Comparison of ENCODE assay signal across 13 cellular contexts in the genomic region with DNA sequence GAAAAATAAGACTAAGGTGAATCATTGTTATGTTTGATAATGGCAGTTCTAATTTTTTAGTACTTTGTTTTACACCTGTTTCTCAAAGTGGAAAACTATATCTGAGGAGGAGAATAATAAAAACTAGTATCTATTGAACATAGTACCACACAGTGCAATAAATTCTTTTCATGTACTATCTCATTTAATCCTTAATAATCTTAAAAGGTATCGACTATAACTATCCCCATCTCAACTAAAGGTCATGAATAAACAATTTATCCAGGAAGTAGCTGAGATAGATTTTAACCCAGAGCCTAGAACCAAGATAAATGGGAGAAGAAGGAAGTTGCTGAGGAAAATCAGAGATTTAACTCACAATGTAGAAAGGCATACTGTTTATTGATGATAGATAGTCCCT. TPM values are rescaled to one million over a fixed set of nuclear protein-coding genes. Genes with fewer than 3 reads are reported as not detected.
A peak's percentile ranks its signal among the peaks of the same experiment; 100 is the strongest.
DNase-seq lines count a peak whose midpoint lies in the region; ATAC-seq, FAIRE-seq and TF ChIP-seq lines count a peak whose summit lies in the region.
"Had no signal": no experiment of that assay in that cellular context is flagged by ENCODE, and none has a peak within 500 bp of the region (broad histone marks: within the 10 kb centered on the region; RNA-seq: fewer than 3 reads in every experiment).

No MANE protein-coding gene starts in this region.

- no peak overlapping the region for H3K27ac ChIP-seq in kidney (ENCODE audit: low read depth in 2 of 2, low read length in 2 of 2)
- no peak overlapping the region for H3K27ac ChIP-seq in thymus (ENCODE audit: low read depth)

- H3K27me3 ChIP-seq in thymus (ENCODE audit: control insufficient read depth, insufficient read depth) = no peaks in the 10 kb centered on the region

- H3K36me3 Mint-ChIP-seq in activated T-cell treated with anti-CD3 and anti-CD28 coated beads, Interleukin-2, amount 50 U/mL, for 4 hours (ENCODE audit: insufficient read depth) = peaks cover 11% of the 10 kb centered on the region
- peaks cover 3% of the 10 kb centered on the region for H3K36me3 Mint-ChIP-seq in activated naive CD8-positive, alpha-beta T cell treated with anti-CD3 and anti-CD28 coated beads, Interleukin-2, amount 50 U/mL, for 24 hours (ENCODE audit: low read depth)

- H3K4me1 Mint-ChIP-seq in activated T-cell treated with anti-CD3 and anti-CD28 coated beads, Interleukin-2, amount 50 U/mL, for 4 hours (ENCODE audit: low read depth) = peaks cover 62% of the 10 kb centered on the region
- H3K4me1 Mint-ChIP-seq in activated naive CD8-positive, alpha-beta T cell treated with anti-CD3 and anti-CD28 coated beads, Interleukin-2, amount 50 U/mL, for 24 hours = peaks cover 66% of the 10 kb centered on the region

- WGBS in thymus = 95% methylated on average over 1 of the region's 1 CpG

- no peaks in the 10 kb centered on the region for H3K27me3 Mint-ChIP-seq in activated T-cell treated with anti-CD3 and anti-CD28 coated beads, Interleukin-2, amount 50 U/mL, for 4 hours (ENCODE audit: low read depth)
- no peaks in the 10 kb centered on the region for H3K27me3 Mint-ChIP-seq in activated naive CD8-positive, alpha-beta T cell treated with anti-CD3 and anti-CD28 coated beads, Interleukin-2, amount 50 U/mL, for 24 hours

- H3K4me3 Mint-ChIP-seq in activated T-cell treated with anti-CD3 and anti-CD28 coated beads, Interleukin-2, amount 50 U/mL, for 4 hours = peak overlapping the region; percentile 71
- peak overlapping the region; percentile 93 for H3K4me3 Mint-ChIP-seq in activated naive CD8-positive, alpha-beta T cell treated with anti-CD3 and anti-CD28 coated beads, Interleukin-2, amount 50 U/mL, for 24 hours

- peak; percentile 15 for FAIRE-seq in kidney (lab: Jason Lieb, UNC)

- H3K9me3 Mint-ChIP-seq in activated T-cell treated with anti-CD3 and anti-CD28 coated beads, Interleukin-2, amount 50 U/mL, for 4 hours = no peaks in the 10 kb centered on the region
- no peaks in the 10 kb centered on the region for H3K9me3 Mint-ChIP-seq in activated naive CD8-positive, alpha-beta T cell treated with anti-CD3 and anti-CD28 coated beads, Interleukin-2, amount 50 U/mL, for 24 hours

- no peak for TF ChIP-seq CTCF in kidney (IDR thresholded peaks at IDR 0.05; ENCODE audit: borderline replicate concordance, extremely low read depth, insufficient read depth)

- no peak for ATAC-seq in activated T-cell treated with anti-CD3 and anti-CD28 coated beads, Interleukin-2, amount 50 U/mL, for 4 hours
- ATAC-seq in activated naive CD8-positive, alpha-beta T cell treated with anti-CD3 and anti-CD28 coated beads, Interleukin-2, amount 50 U/mL, for 24 hours = no peak

- no peak overlapping the region for H3K9ac ChIP-seq in kidney (ENCODE audit: low read length in 2 of 2)

- H3K4me1 ChIP-seq in kidney (ENCODE audit: control insufficient read depth in 1 of 2, insufficient read depth in 1 of 2, low read depth in 1 of 2, low read length in 2 of 2) = peaks cover 12 to 25% of the 10 kb centered on the region in 2 donors
- peaks cover 11% of the 10 kb centered on the region for H3K4me1 ChIP-seq in thymus (ENCODE audit: control insufficient read depth, insufficient read depth, low read length)

- H3K27ac Mint-ChIP-seq in activated naive CD8-positive, alpha-beta T cell treated with anti-CD3 and anti-CD28 coated beads, Interleukin-2, amount 50 U/mL, for 24 hours = peak overlapping the region; percentile 68

- H3K4me3 ChIP-seq in kidney (ENCODE audit: low read length in 2 of 2) (peak overlapping the region; percentile 51 to 96), thymus (ENCODE audit: low read length) (peak overlapping the region; percentile 98)

- no peak for DNase-seq in activated T-cell treated with anti-CD3 and anti-CD28 coated beads, Interleukin-2, amount 50 U/mL, for 4 hours
- DNase-seq in activated T-cell treated with anti-CD3 and anti-CD28 coated beads for 4 hours (no peak), kidney (no peak), NCI-H187 (lab: John Stamatoyannopoulos, UW) (no peak), NCI-H2107 (lab: John Stamatoyannopoulos, UW) (no peak), NCI-H226 (no peak)
- no peak for DNase-seq in activated naive CD8-positive, alpha-beta T cell treated with anti-CD3 and anti-CD28 coated beads, Interleukin-2, amount 50 U/mL, for 24 hours
- DNase-seq: activated effector memory CD4-positive, alpha-beta T cell treated with anti-CD3 and anti-CD28 coated beads, Interleukin-2, amount 50 U/mL, for 16 hours; COR-L47; hypothalamus; stimulated activated CD4-positive, alpha-beta T cell treated with anti-CD3 and anti-CD28 coated beads, Interleukin-15, amount 100 ng/mL, for 24 hours had no signal

- H3K9me3 ChIP-seq in kidney (ENCODE audit: control insufficient read depth in 1 of 2, low read length in 2 of 2) = no peaks in the 10 kb centered on the region
- no peaks in the 10 kb centered on the region for H3K9me3 ChIP-seq in thymus (ENCODE audit: control insufficient read depth)

- intact Hi-C loops in kidney (cut with DNase I) = no loop called here

- H3K36me3 ChIP-seq in kidney (ENCODE audit: control insufficient read depth in 1 of 2, insufficient read depth in 2 of 2, low read length in 2 of 2) (no peaks in the 10 kb centered on the region), thymus (ENCODE audit: control insufficient read depth, insufficient read depth) (no peaks in the 10 kb centered on the region)

RNA-seq across cellular contexts. Expression of gene CHIC2, which starts 2.5 kb away (rescaled TPM):
- 10 to 100 TPM; 25.6 to 28.8 (median 27.7) TPM for total RNA-seq in activated T-cell treated with anti-CD3 and anti-CD28 coated beads, Interleukin-2, amount 50 U/mL, for 4 hours
- 26.6 TPM for total RNA-seq in kidney
- polyA plus RNA-seq in kidney (ENCODE audit: insufficient read depth, low read depth, low replicate concordance) (13.5 TPM), thymus (25.9 TPM)

RNA-seq across cellular contexts. Expression of gene GSX2, which starts 38.1 kb away (rescaled TPM):
- not detected for total RNA-seq in activated T-cell treated with anti-CD3 and anti-CD28 coated beads, Interleukin-2, amount 50 U/mL, for 4 hours
- total RNA-seq in kidney = not detected
- not detected for polyA plus RNA-seq in kidney (ENCODE audit: insufficient read depth, low read depth, low replicate concordance)
- polyA plus RNA-seq in thymus = 0.14 TPM
- total RNA-seq: M059J had no signal
